ENCODE assay signal across 8 cellular contexts in genomic region chr17:76452646-76453430, GRCh38. TPM values are rescaled to one million over a fixed set of nuclear protein-coding genes. Genes with fewer than 3 reads are reported as not detected.
DNase-seq lines count a peak whose midpoint lies in the region; ATAC-seq and TF ChIP-seq lines count a peak whose summit lies in the region.

UBE2O (minus strand) TSS chr17:76453152; CDS start chr17:76453141, 11 bp downstream.

- peak within 1 kb of the TSS; percentile 89 for H2AK5ac ChIP-seq in neuronal stem cell (ENCODE audit: low read depth, low read length)

- H3K36me3 Mint-ChIP-seq in GM23338 (ENCODE audit: low read depth) = no peaks in the 10 kb centered on the region

- H3K14ac ChIP-seq in neuronal stem cell (ENCODE audit: low read length) = peak within 1 kb of the TSS; percentile 100

- peak; percentile 77 for ATAC-seq in GM23338

- H3K27me3 Mint-ChIP-seq in GM23338 (ENCODE audit: insufficient read depth, low read depth, poor library complexity) = peaks cover 14% of the 10 kb centered on the region

- H3K4me3 Mint-ChIP-seq in GM23338 = peak within 1 kb of the TSS; percentile 96

- H2BK15ac ChIP-seq in neuronal stem cell (ENCODE audit: low read length) = peak within 1 kb of the TSS; percentile 63

- peaks cover 34% of the 10 kb centered on the region for H4K20me1 ChIP-seq in GM23338 (replicated peaks; ENCODE audit: insufficient read depth)
- peaks cover 46% of the 10 kb centered on the region for H4K20me1 ChIP-seq in Loucy (ENCODE audit: insufficient read depth, low read length, poor library complexity, severe bottlenecking)

- peak in 1 of 2 experiments; percentile 65; a peak in 2 of 4 replicates for TF ChIP-seq CTCF in GM23338 (conservative IDR thresholded peaks at IDR 0.05; ENCODE audit: low read depth in 2 of 2)
- peak; percentile 48 for TF ChIP-seq CTCF in Loucy (conservative IDR thresholded peaks at IDR 0.05; ENCODE audit: low read length)

- H3K4me1 Mint-ChIP-seq in GM23338 = peaks cover 34% of the 10 kb centered on the region

- no peaks in the 10 kb centered on the region for H3K9me3 ChIP-seq in Loucy (ENCODE audit: insufficient read depth, low read depth, low read length)
- no peaks in the 10 kb centered on the region for H3K9me3 ChIP-seq in neuronal stem cell (replicated peaks in 1 of 2; ENCODE audit: control insufficient read depth in 2 of 2, insufficient read depth in 1 of 2, low read depth in 1 of 2, low read length in 2 of 2)
- H3K9me3 ChIP-seq in subcutaneous abdominal adipose tissue (ENCODE audit: control insufficient read depth in 5 of 5, low read length in 5 of 5) = no peaks in the 10 kb centered on the region

- H3K36me3 ChIP-seq in GM23338 (ENCODE audit: insufficient read depth) = no peaks in the 10 kb centered on the region
- H3K36me3 ChIP-seq in Loucy (ENCODE audit: insufficient read depth, low read length) = no peaks in the 10 kb centered on the region
- no peaks in the 10 kb centered on the region for H3K36me3 ChIP-seq in neuronal stem cell (replicated peaks in 1 of 2; ENCODE audit: control insufficient read depth in 2 of 2, insufficient read depth in 2 of 2, low read length in 2 of 2)
- H3K36me3 ChIP-seq in subcutaneous abdominal adipose tissue (ENCODE audit: control insufficient read depth in 5 of 5, insufficient read depth in 5 of 5, low read length in 5 of 5) = no peaks in the 10 kb centered on the region

- H2BK5ac ChIP-seq in neuronal stem cell (ENCODE audit: low read length) = peak within 1 kb of the TSS; percentile 26

- H3K18ac ChIP-seq in neuronal stem cell (ENCODE audit: low read length) = peak within 1 kb of the TSS; percentile 97

- peaks cover 38% of the 10 kb centered on the region for H3K4me1 ChIP-seq in GM23338 (ENCODE audit: insufficient read depth)
- peaks cover 36% of the 10 kb centered on the region for H3K4me1 ChIP-seq in Loucy (ENCODE audit: insufficient read depth, low read length, poor library complexity, severe bottlenecking)
- H3K4me1 ChIP-seq in neuronal stem cell (ENCODE audit: control insufficient read depth in 2 of 2, insufficient read depth in 1 of 2, low read depth in 1 of 2, low read length in 2 of 2) = peaks cover 5 to 13% of the 10 kb centered on the region in 2 donors
- peaks cover 0 to 14% (median 12%) of the 10 kb centered on the region in 5 donors for H3K4me1 ChIP-seq in subcutaneous abdominal adipose tissue (ENCODE audit: control insufficient read depth in 5 of 5, insufficient read depth in 5 of 5, low read length in 5 of 5)

- no peak within 1 kb of the TSS for H3K27ac ChIP-seq in GM23338 (ENCODE audit: low read depth)
- no peak within 1 kb of the TSS for H3K27ac ChIP-seq in neuronal stem cell (replicated peaks; ENCODE audit: low read length)
- no peak within 1 kb of the TSS for H3K27ac ChIP-seq in subcutaneous abdominal adipose tissue (ENCODE audit: low read depth, low read length)

- H2AFZ ChIP-seq in GM23338 (0 out of 2 replicates have a peak within 1 kb of the TSS, but pooled peaks have one; percentile 76), Loucy (ENCODE audit: low read length) (peak within 1 kb of the TSS; percentile 92), neuronal stem cell (ENCODE audit: low read length) (peak within 1 kb of the TSS; percentile 94)

- peak within 1 kb of the TSS; percentile 92 for H3K23ac ChIP-seq in neuronal stem cell (ENCODE audit: low read depth, low read length, poor library complexity)

- H3K4me3 ChIP-seq in GM23338 = peak within 1 kb of the TSS; percentile 97
- H3K4me3 ChIP-seq in Loucy (ENCODE audit: low read length, poor library complexity, severe bottlenecking) = peak within 1 kb of the TSS; percentile 95
- peak within 1 kb of the TSS; percentile 91 to 99 for H3K4me3 ChIP-seq in neuronal stem cell (ENCODE audit: low read length in 2 of 2)
- peak within 1 kb of the TSS; percentile 48 to 84 (median 73) for H3K4me3 ChIP-seq in subcutaneous abdominal adipose tissue (ENCODE audit: low read depth in 1 of 5, low read length in 5 of 5)

- H2BK120ac ChIP-seq in neuronal stem cell (ENCODE audit: low read depth, low read length) = peak within 1 kb of the TSS; percentile 49

- H3K9me3 Mint-ChIP-seq in GM23338 = peaks cover 3% of the 10 kb centered on the region; the same call in 1 of the 3 replicates

- H3K4me2 ChIP-seq in GM23338 (peak within 1 kb of the TSS; percentile 90), Loucy (ENCODE audit: low read depth, low read length, poor library complexity, severe bottlenecking) (peak within 1 kb of the TSS; percentile 90), neuronal stem cell (ENCODE audit: insufficient read depth, low read length, poor library complexity, severe bottlenecking) (peak within 1 kb of the TSS; percentile 85)

- H3K27me3 ChIP-seq in GM23338 (ENCODE audit: insufficient read depth) = no peaks in the 10 kb centered on the region
- H3K27me3 ChIP-seq in Loucy (ENCODE audit: insufficient read depth, low read length, poor library complexity, severe bottlenecking) = no peaks in the 10 kb centered on the region
- H3K27me3 ChIP-seq in neuronal stem cell (ENCODE audit: control insufficient read depth in 3 of 3, insufficient read depth in 3 of 3, low read depth in 1 of 3, low read length in 3 of 3) = no peaks in the 10 kb centered on the region
- no peaks in the 10 kb centered on the region for H3K27me3 ChIP-seq in subcutaneous abdominal adipose tissue (ENCODE audit: control insufficient read depth in 5 of 5, insufficient read depth in 4 of 5, low read length in 5 of 5)

- H3K79me1 ChIP-seq in neuronal stem cell (ENCODE audit: low read depth, low read length) = peaks cover 7% of the 10 kb centered on the region

- peaks cover 12% of the 10 kb centered on the region for H3F3A ChIP-seq in GM23338 (replicated peaks; ENCODE audit: low read depth)
- no peaks in the 10 kb centered on the region for H3F3A ChIP-seq in Loucy (ENCODE audit: low read depth)

- H3K79me2 ChIP-seq in GM23338 (replicated peaks; ENCODE audit: insufficient read depth) = peaks cover 49% of the 10 kb centered on the region
- H3K79me2 ChIP-seq in Loucy (ENCODE audit: insufficient read depth, low read length) = peaks cover 51% of the 10 kb centered on the region

- H3K9ac ChIP-seq in Loucy (ENCODE audit: low read depth, low read length, poor library complexity, severe bottlenecking) (peak within 1 kb of the TSS; percentile 87), neuronal stem cell (ENCODE audit: low read depth, low read length, poor library complexity) (peak within 1 kb of the TSS; percentile 99), subcutaneous abdominal adipose tissue (ENCODE audit: low read length in 5 of 5) (peak within 1 kb of the TSS in 4 of 5 donors; percentile 53 to 71 (median 62))

- DNase-seq in EH (ENCODE audit: low read depth) = peak; percentile 86
- peak; percentile 99 for DNase-seq in GM23338 (ENCODE audit: low spot score)
- peak; percentile 92 to 94 for DNase-seq in SHP77 (lab: John Stamatoyannopoulos, UW)
- DNase-seq in activated effector memory CD4-positive, alpha-beta T cell treated with anti-CD3 and anti-CD28 coated beads, Interleukin-2, amount 50 U/mL, for 16 hours = peak; percentile 97
- peak; percentile 76 for DNase-seq in foreskin melanocyte
- DNase-seq in neuronal stem cell (ENCODE audit: low spot score) = peak; percentile 89

- no CpG with 5 or more reads among the region's 103 CpGs for WGBS in neuronal stem cell (ENCODE audit: extremely low coverage in 2 of 2, insufficient read length in 2 of 2, insufficient replicate concordance in 1 of 2), 2 donors

- H4K8ac ChIP-seq in neuronal stem cell (ENCODE audit: low read depth, low read length) = peak within 1 kb of the TSS; percentile 7

- H3K4ac ChIP-seq in neuronal stem cell (ENCODE audit: low read length) = peak within 1 kb of the TSS; percentile 48

- no peak within 1 kb of the TSS for H2BK12ac ChIP-seq in neuronal stem cell (ENCODE audit: low read length)

- H3K9me2 ChIP-seq in GM23338 (ENCODE audit: insufficient read depth) (no peaks in the 10 kb centered on the region), Loucy (replicated peaks; ENCODE audit: low read depth, low read length) (no peaks in the 10 kb centered on the region)

- H4K91ac ChIP-seq in neuronal stem cell (ENCODE audit: low read depth, low read length, poor library complexity) = peak within 1 kb of the TSS; percentile 42

- no peak within 1 kb of the TSS; the same call in 1 of the 2 replicates for H3K27ac Mint-ChIP-seq in GM23338

TF ChIP-seq in GM23338, 12 proteins besides CTCF, POLR2A, EP300 and RAD21:
- peak; percentile 60; the same call in 1 of the 2 replicates for TF ChIP-seq POLR2AphosphoS5 (IDR thresholded peaks at IDR 0.05; ENCODE audit: low read depth)
- TF ChIP-seq STAT1 (IDR thresholded peaks at IDR 0.05; ENCODE audit: unreplicated experiment) = no peak
- peak; percentile 92 for TF ChIP-seq CREB1 (CRISPR knock-in tag; IDR thresholded peaks at IDR 0.05; ENCODE audit: low read depth)
TF ChIP-seq in GM23338: peak in this region for 2.

RNA-seq across cellular contexts. Expression of gene UBE2O, which starts in this region (rescaled TPM):
- total RNA-seq in GM23338 (2014; rRNA removed; shearing (Covaris generic)) = 73.7 and 79.4 TPM in 2 replicates
- polyA plus RNA-seq in GM23338 (2016; fragmentation: Nextera tagmentation; extraction: Ambion mirVana) = 30.4 and 30.9 TPM in 2 replicates
- 17.1 TPM for polyA plus RNA-seq in neuronal stem cell (2013, experiment 1 of 2)
- polyA plus RNA-seq in neuronal stem cell (2013, experiment 2 of 2) = 16.9 TPM
